In the genomic region with DNA sequence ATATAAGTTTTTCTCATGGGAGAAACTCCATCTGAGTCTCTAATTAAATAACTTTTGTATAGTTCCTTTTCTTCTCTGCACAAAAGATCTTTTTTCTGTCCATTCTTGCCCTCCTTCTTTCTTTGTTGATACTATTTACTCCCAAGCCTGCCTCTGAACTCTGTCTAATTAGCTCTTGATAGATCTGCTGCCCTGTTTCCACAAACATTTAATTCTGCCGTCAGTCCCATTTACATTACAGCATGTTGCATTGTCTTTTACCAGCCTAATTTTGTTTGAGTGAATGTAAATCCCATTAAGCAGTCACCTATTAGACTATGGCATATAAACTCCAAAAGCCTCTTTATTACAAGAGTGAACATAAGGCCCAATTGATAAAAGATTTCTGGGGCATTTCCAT, we compare ENCODE assay signal across 1 cellular context.
TF ChIP-seq lines count a peak whose summit lies in the region.

No MANE protein-coding gene starts in this region.

TF ChIP-seq in SK-N-SH, 30 proteins besides CTCF, POLR2A, EP300 and RAD21 (continued from another document):
- TF ChIP-seq, protein P1, sequence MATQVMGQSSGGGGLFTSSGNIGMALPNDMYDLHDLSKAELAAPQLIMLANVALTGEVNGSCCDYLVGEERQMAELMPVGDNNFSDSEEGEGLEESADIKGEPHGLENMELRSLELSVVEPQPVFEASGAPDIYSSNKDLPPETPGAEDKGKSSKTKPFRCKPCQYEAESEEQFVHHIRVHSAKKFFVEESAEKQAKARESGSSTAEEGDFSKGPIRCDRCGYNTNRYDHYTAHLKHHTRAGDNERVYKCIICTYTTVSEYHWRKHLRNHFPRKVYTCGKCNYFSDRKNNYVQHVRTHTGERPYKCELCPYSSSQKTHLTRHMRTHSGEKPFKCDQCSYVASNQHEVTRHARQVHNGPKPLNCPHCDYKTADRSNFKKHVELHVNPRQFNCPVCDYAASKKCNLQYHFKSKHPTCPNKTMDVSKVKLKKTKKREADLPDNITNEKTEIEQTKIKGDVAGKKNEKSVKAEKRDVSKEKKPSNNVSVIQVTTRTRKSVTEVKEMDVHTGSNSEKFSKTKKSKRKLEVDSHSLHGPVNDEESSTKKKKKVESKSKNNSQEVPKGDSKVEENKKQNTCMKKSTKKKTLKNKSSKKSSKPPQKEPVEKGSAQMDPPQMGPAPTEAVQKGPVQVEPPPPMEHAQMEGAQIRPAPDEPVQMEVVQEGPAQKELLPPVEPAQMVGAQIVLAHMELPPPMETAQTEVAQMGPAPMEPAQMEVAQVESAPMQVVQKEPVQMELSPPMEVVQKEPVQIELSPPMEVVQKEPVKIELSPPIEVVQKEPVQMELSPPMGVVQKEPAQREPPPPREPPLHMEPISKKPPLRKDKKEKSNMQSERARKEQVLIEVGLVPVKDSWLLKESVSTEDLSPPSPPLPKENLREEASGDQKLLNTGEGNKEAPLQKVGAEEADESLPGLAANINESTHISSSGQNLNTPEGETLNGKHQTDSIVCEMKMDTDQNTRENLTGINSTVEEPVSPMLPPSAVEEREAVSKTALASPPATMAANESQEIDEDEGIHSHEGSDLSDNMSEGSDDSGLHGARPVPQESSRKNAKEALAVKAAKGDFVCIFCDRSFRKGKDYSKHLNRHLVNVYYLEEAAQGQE (IDR thresholded peaks at IDR 0.05; ENCODE audit: low read depth, low read length) = no peak
- TF ChIP-seq NFIC (IDR thresholded peaks at IDR 0.05; ENCODE audit: borderline replicate concordance) = no peak
- TF ChIP-seq FOSL2 (IDR thresholded peaks at IDR 0.05; ENCODE audit: borderline replicate concordance, low read depth) = no peak
